In genomic region chr19:46550684-46551083, GRCh38 we compare ENCODE assay signal across 1 cellular context.
A peak's percentile ranks its signal among the peaks of the same experiment; 100 is the strongest.
TF ChIP-seq lines count a peak whose summit lies in the region.

No MANE protein-coding gene starts in this region.

TF ChIP-seq in HEK293, 187 proteins besides CTCF, POLR2A, EP300 and RAD21 (continued from another document):
- TF ChIP-seq ZNF280D (tag by site-specific recombination; IDR thresholded peaks at IDR 0.05) (0 out of 2 replicates have a peak, but pooled peaks have one; percentile 27), ATF2 (tag by site-specific recombination; IDR thresholded peaks at IDR 0.05; ENCODE audit: low read depth) (no peak), ZNF184 (tag by site-specific recombination; IDR thresholded peaks at IDR 0.05) (no peak), SETDB1 (IDR thresholded peaks at IDR 0.05; ENCODE audit: insufficient read length, low read length) (peak; percentile 76)
